1 cellular context compared by ENCODE assay signal in the genomic region with DNA sequence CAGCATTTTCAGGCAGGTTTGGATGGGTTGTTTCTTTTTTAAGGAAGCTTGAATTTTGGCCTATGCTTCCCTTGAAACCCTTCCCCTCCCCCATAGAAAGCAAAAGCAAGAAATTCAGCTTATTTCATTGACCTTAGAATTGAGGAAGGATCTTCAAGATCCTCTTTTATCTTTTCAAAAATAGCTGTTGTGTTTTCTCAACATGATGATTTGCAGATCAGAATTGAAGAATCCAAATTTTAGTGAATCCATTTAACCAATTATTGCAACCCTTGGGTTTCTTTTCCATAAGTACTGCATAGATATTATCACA.
TF ChIP-seq lines count a peak whose summit lies in the region.

No MANE protein-coding gene starts in this region.

TF ChIP-seq in SK-N-SH treated with all-trans-retinoic acid at 6 μM for 48 hours, 23 proteins besides CTCF, POLR2A, EP300 and RAD21 (continued from another document):
- TF ChIP-seq, protein P1, sequence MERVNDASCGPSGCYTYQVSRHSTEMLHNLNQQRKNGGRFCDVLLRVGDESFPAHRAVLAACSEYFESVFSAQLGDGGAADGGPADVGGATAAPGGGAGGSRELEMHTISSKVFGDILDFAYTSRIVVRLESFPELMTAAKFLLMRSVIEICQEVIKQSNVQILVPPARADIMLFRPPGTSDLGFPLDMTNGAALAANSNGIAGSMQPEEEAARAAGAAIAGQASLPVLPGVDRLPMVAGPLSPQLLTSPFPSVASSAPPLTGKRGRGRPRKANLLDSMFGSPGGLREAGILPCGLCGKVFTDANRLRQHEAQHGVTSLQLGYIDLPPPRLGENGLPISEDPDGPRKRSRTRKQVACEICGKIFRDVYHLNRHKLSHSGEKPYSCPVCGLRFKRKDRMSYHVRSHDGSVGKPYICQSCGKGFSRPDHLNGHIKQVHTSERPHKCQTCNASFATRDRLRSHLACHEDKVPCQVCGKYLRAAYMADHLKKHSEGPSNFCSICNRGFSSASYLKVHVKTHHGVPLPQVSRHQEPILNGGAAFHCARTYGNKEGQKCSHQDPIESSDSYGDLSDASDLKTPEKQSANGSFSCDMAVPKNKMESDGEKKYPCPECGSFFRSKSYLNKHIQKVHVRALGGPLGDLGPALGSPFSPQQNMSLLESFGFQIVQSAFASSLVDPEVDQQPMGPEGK (CRISPR knock-in tag; IDR thresholded peaks at IDR 0.05; ENCODE audit: borderline replicate concordance): no peak
- TF ChIP-seq CSRNP3 (CRISPR knock-in tag; IDR thresholded peaks at IDR 0.05): no peak
- TF ChIP-seq SNAI2 (CRISPR knock-in tag; IDR thresholded peaks at IDR 0.05): no peak
- no peak for TF ChIP-seq CSDC2 (CRISPR knock-in tag; IDR thresholded peaks at IDR 0.05)
- no peak for TF ChIP-seq ESRRG (CRISPR knock-in tag; IDR thresholded peaks at IDR 0.05)
- TF ChIP-seq, protein P2, sequence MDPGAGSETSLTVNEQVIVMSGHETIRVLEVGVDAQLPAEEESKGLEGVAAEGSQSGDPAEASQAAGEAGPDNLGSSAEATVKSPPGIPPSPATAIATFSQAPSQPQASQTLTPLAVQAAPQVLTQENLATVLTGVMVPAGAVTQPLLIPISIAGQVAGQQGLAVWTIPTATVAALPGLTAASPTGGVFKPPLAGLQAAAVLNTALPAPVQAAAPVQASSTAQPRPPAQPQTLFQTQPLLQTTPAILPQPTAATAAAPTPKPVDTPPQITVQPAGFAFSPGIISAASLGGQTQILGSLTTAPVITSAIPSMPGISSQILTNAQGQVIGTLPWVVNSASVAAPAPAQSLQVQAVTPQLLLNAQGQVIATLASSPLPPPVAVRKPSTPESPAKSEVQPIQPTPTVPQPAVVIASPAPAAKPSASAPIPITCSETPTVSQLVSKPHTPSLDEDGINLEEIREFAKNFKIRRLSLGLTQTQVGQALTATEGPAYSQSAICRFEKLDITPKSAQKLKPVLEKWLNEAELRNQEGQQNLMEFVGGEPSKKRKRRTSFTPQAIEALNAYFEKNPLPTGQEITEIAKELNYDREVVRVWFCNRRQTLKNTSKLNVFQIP (CRISPR knock-in tag; IDR thresholded peaks at IDR 0.05; ENCODE audit: borderline replicate concordance, low read depth): no peak
- TF ChIP-seq ZNF70 (CRISPR knock-in tag; IDR thresholded peaks at IDR 0.05): no peak
- no peak for TF ChIP-seq ZNF8 (CRISPR knock-in tag; IDR thresholded peaks at IDR 0.05)
- no peak for TF ChIP-seq ZFP30 (CRISPR knock-in tag; IDR thresholded peaks at IDR 0.05)
- no peak for TF ChIP-seq ZNF565 (CRISPR knock-in tag; conservative IDR thresholded peaks at IDR 0.05; ENCODE audit: low read depth)
